ENCODE assay signal across 18 cellular contexts in genomic region chr1:117569956-117570355, GRCh38.
"Had no signal": no experiment of that assay in that cellular context is flagged by ENCODE, and none has a peak within 500 bp of the region (broad histone marks: within the 10 kb centered on the region; RNA-seq: fewer than 3 reads in every experiment).

No MANE protein-coding gene starts in this region.

- ATAC-seq: gastroesophageal sphincter; left lobe of liver; naive thymus-derived CD4-positive, alpha-beta T cell; sciatic nerve; stimulated activated naive B cell treated with anti-CD40 and anti-IgM and Interleukin-4, amounts not matched to agents 10 μg/mL and 1 μg/mL and 100 μg/mL, for 72 hours; stimulated activated naive CD8-positive, alpha-beta T cell treated with anti-CD3 and anti-CD28 coated beads, Interleukin-15, amount 100 ng/mL, for 72 hours had no signal

- DNase-seq: cortex of kidney; dorsolateral prefrontal cortex; effector CD8-positive, alpha-beta T cell; foreskin fibroblast; glutamatergic neuron; islet precursor cell; mammary epithelial cell; naive thymus-derived CD4-positive, alpha-beta T cell; stimulated activated CD4-positive, alpha-beta T cell treated with anti-CD3 and anti-CD28 coated beads, Interleukin-2, amount 100 ng/mL, for 24 hours; stimulated activated CD4-positive, alpha-beta T cell treated with anti-CD3 and anti-CD28 coated beads, Interleukin-4, amount 100 ng/mL, for 4 hours; stimulated activated naive B cell treated with anti-CD40 and anti-IgM and Interleukin-4, amounts not matched to agents 10 μg/mL and 1 μg/mL and 100 μg/mL, for 72 hours; stimulated activated naive CD8-positive, alpha-beta T cell treated with anti-CD3 and anti-CD28 coated beads, Interleukin-15, amount 100 ng/mL, for 72 hours; upper lobe of left lung had no signal

- H3K9me3 ChIP-seq: gastroesophageal sphincter, neutrophil, upper lobe of left lung, uterus had no signal

- H3K36me3 ChIP-seq: gastroesophageal sphincter, neutrophil, upper lobe of left lung, uterus had no signal

- H3K27ac ChIP-seq: dorsolateral prefrontal cortex, gastroesophageal sphincter, neutrophil, uterus had no signal

- H3K4me1 ChIP-seq: uterus had no signal

- H3K27me3 ChIP-seq: gastroesophageal sphincter, neutrophil, upper lobe of left lung, uterus had no signal

- H3K4me3 ChIP-seq: dorsolateral prefrontal cortex, gastroesophageal sphincter, upper lobe of left lung, uterus had no signal
